In the genomic region with DNA sequence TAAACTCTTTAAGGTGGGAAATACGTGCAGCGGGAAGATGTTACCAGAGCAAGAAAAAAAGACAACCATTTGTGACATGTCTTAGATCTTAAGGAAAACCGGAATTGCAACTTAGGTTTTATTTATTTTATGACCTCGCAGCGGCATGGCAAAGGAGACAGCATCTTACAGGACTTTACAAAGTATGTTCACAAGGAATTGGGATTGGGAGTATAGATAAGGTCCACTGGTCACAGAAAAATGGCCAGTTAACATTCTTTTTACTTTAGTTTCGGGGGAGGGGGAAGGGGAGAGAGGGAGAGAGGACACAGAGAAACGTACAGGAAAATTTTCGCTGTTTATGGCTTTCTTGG, we compare ENCODE assay signal across 10 cellular contexts.
DNase-seq lines count a peak whose midpoint lies in the region; ATAC-seq, FAIRE-seq and TF ChIP-seq lines count a peak whose summit lies in the region.
"Had no signal": no experiment of that assay in that cellular context is flagged by ENCODE, and none has a peak within 500 bp of the region (broad histone marks: within the 10 kb centered on the region; RNA-seq: fewer than 3 reads in every experiment).

No MANE protein-coding gene starts in this region.

- no peaks in the 10 kb centered on the region for H3K36me3 ChIP-seq in K562 (ENCODE audit: control insufficient read depth, insufficient read depth, low read length)
- H3K36me3 ChIP-seq in subcutaneous abdominal adipose tissue (ENCODE audit: control insufficient read depth in 5 of 5, insufficient read depth in 5 of 5, low read length in 5 of 5), result no peaks in the 10 kb centered on the region

- intact Hi-C loops in K562 (cut with micrococcal nuclease), result no loop called here

- H3K9me1 ChIP-seq in K562 (ENCODE audit: control insufficient read depth, insufficient read depth, low read length), result no peaks in the 10 kb centered on the region

- no TSS peak for BruUV-seq in K562 (replicated peaks; lab: Mats Ljungman, UMichigan)

- POLR2A ChIA-PET in K562 (lab: Yijun Ruan, JAX), result no interaction called here

- FAIRE-seq in K562 (lab: Jason Lieb, UNC), result no peak

- H3K4me2 ChIP-seq in K562 (ENCODE audit: insufficient read depth, low read length), result peak overlapping the region; percentile 80

- no peaks in the 10 kb centered on the region for H3K27me3 ChIP-seq in K562 (ENCODE audit: control insufficient read depth in 2 of 2, insufficient read depth in 2 of 2, low read length in 2 of 2)
- H3K27me3 ChIP-seq in subcutaneous abdominal adipose tissue (ENCODE audit: control insufficient read depth in 5 of 5, insufficient read depth in 4 of 5, low read length in 5 of 5), result no peaks in the 10 kb centered on the region

- H3K27ac ChIP-seq in K562 (ENCODE audit: extremely low read depth, low read depth, low read length) (peak overlapping the region; percentile 48; the same call in 1 of the 3 replicates), subcutaneous abdominal adipose tissue (ENCODE audit: low read depth, low read length) (no peak overlapping the region)
- H3K27ac ChIP-seq: epithelial cell of prostate had no signal

- no peaks in the 10 kb centered on the region; a peak in 2 of 5 replicates for H3K4me1 ChIP-seq in K562 (replicated peaks in 1 of 2; ENCODE audit: control insufficient read depth in 2 of 2, insufficient read depth in 2 of 2, low read length in 2 of 2)
- H3K4me1 ChIP-seq in subcutaneous abdominal adipose tissue (ENCODE audit: control insufficient read depth in 5 of 5, insufficient read depth in 5 of 5, low read length in 5 of 5), result peaks cover 0 to 4% (median 0%) of the 10 kb centered on the region in 5 donors

- TF ChIP-seq RAD21 in K562 (CRISPR knock-in tag; conservative IDR thresholded peaks at IDR 0.05 in 1 of 2, IDR thresholded peaks at IDR 0.05 in 1 of 2), result no peak

- no peak for DNase-seq in HFF-Myc (ENCODE audit: extremely low read depth, low read depth)
- DNase-seq in K562 (ENCODE audit: extremely low read depth in 1 of 4, low spot score in 3 of 4), result peak in 1 of 4 experiments; percentile 7
- DNase-seq in left kidney (ENCODE audit: low read depth, low spot score), result peak; percentile 42
- no peak for DNase-seq in NOMO-1 treated with DMSO at 0.1 percent for 48 hours (lab: John Stamatoyannopoulos, UW; ENCODE audit: unreplicated experiment)
- no peak for DNase-seq in stimulated activated naive CD4-positive, alpha-beta T cell treated with Interleukin-2 at 50 U/mL for 16 hours (lab: John Stamatoyannopoulos, UW)
- DNase-seq in stimulated activated CD4-positive, alpha-beta T cell treated with anti-CD3 and anti-CD28 coated beads, Interleukin-4, amount 100 ng/mL, for 1 hour, result no peak
- DNase-seq: activated effector memory CD4-positive, alpha-beta T cell treated with Interleukin-2 at 50 U/mL for 16 hours; NCI-H226 had no signal

- peak overlapping the region; percentile 23; the same call in 1 of the 2 replicates for H3K4me3 ChIP-seq in HFF-Myc (replicated peaks; ENCODE audit: low read depth, low read length)
- peak overlapping the region; percentile 51 for H3K4me3 ChIP-seq in K562
- H3K4me3 ChIP-seq in subcutaneous abdominal adipose tissue (ENCODE audit: low read depth in 1 of 5, low read length in 5 of 5), result peak overlapping the region in 4 of 5 donors; percentile 45 to 79 (median 64)

- 20% methylated on average over 8 of the region's 8 CpGs for WGBS in K562 (ENCODE audit: insufficient coverage, low coverage, missing lambda C conversion rate)

- no peak; the same call in 2 of the 3 replicates for ATAC-seq in K562

- H2AFZ ChIP-seq in K562 (ENCODE audit: low read depth, low read length), result peak overlapping the region; percentile 95

- no peak for TF ChIP-seq EP300 in K562 (IDR thresholded peaks at IDR 0.05; ENCODE audit: low read length)

- H3K9me3 ChIP-seq in K562 (replicated peaks; ENCODE audit: control insufficient read depth, insufficient read depth, low read depth, low read length) (no peaks in the 10 kb centered on the region), subcutaneous abdominal adipose tissue (ENCODE audit: control insufficient read depth in 5 of 5, low read length in 5 of 5) (no peaks in the 10 kb centered on the region)

- no peak for TF ChIP-seq POLR2A in K562 (conservative IDR thresholded peaks at IDR 0.05)

- H4K20me1 ChIP-seq in K562 (replicated peaks; ENCODE audit: control insufficient read depth, insufficient read depth, low read length), result no peaks in the 10 kb centered on the region

- H3K79me2 ChIP-seq in K562 (ENCODE audit: control insufficient read depth, insufficient read depth, low read length), result no peaks in the 10 kb centered on the region

- CTCF ChIA-PET in K562 (lab: Yijun Ruan, JAX; ENCODE audit: low intra/inter-chr PET ratio), result no interaction called here

- no peak for TF ChIP-seq CTCF in HFF-Myc (IDR thresholded peaks at IDR 0.05; ENCODE audit: low read depth, low read length, missing control alignments)
- TF ChIP-seq CTCF in K562 (IDR thresholded peaks at IDR 0.05 in 2 of 3, conservative IDR thresholded peaks at IDR 0.05 in 1 of 3; ENCODE audit: insufficient read depth in 2 of 3, low read depth in 1 of 3, low read length in 3 of 3), result no peak

- in situ Hi-C loops in K562 (cut with MboI), result no loop called here

- H3K9ac ChIP-seq in K562 (ENCODE audit: insufficient read depth in 1 of 2, low read depth in 2 of 2, low read length in 2 of 2) (peak overlapping the region; percentile 65 to 85; a peak in 3 of 4 replicates), subcutaneous abdominal adipose tissue (ENCODE audit: low read length in 5 of 5) (no peak overlapping the region)

TF ChIP-seq in K562, 482 proteins besides CTCF, POLR2A, EP300 and RAD21 (continues in another document):
- TF ChIP-seq NKRF (IDR thresholded peaks at IDR 0.05; ENCODE audit: borderline replicate concordance) (no peak), ZNF212 (CRISPR knock-in tag; IDR thresholded peaks at IDR 0.05) (no peak), CBFA2T3 (IDR thresholded peaks at IDR 0.05) (no peak), JUND (IDR thresholded peaks at IDR 0.05; ENCODE audit: borderline replicate concordance, low read depth, low read length) (no peak), JUND (tag; IDR thresholded peaks at IDR 0.05; ENCODE audit: borderline replicate concordance, low read depth, low read length) (no peak), FOXK1 (CRISPR knock-in tag; IDR thresholded peaks at IDR 0.05; ENCODE audit: borderline replicate concordance) (no peak), ZNF696 (CRISPR knock-in tag; conservative IDR thresholded peaks at IDR 0.05) (no peak), SNRNP70 (optimal IDR thresholded peaks at IDR 0.05; ENCODE audit: low read depth, low read length) (no peak), PHB (CRISPR knock-in tag; IDR thresholded peaks at IDR 0.05) (no peak)
- TF ChIP-seq, protein P1, sequence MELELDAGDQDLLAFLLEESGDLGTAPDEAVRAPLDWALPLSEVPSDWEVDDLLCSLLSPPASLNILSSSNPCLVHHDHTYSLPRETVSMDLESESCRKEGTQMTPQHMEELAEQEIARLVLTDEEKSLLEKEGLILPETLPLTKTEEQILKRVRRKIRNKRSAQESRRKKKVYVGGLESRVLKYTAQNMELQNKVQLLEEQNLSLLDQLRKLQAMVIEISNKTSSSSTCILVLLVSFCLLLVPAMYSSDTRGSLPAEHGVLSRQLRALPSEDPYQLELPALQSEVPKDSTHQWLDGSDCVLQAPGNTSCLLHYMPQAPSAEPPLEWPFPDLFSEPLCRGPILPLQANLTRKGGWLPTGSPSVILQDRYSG (tag; conservative IDR thresholded peaks at IDR 0.05; ENCODE audit: low read depth), result no peak
- TF ChIP-seq, protein P2, sequence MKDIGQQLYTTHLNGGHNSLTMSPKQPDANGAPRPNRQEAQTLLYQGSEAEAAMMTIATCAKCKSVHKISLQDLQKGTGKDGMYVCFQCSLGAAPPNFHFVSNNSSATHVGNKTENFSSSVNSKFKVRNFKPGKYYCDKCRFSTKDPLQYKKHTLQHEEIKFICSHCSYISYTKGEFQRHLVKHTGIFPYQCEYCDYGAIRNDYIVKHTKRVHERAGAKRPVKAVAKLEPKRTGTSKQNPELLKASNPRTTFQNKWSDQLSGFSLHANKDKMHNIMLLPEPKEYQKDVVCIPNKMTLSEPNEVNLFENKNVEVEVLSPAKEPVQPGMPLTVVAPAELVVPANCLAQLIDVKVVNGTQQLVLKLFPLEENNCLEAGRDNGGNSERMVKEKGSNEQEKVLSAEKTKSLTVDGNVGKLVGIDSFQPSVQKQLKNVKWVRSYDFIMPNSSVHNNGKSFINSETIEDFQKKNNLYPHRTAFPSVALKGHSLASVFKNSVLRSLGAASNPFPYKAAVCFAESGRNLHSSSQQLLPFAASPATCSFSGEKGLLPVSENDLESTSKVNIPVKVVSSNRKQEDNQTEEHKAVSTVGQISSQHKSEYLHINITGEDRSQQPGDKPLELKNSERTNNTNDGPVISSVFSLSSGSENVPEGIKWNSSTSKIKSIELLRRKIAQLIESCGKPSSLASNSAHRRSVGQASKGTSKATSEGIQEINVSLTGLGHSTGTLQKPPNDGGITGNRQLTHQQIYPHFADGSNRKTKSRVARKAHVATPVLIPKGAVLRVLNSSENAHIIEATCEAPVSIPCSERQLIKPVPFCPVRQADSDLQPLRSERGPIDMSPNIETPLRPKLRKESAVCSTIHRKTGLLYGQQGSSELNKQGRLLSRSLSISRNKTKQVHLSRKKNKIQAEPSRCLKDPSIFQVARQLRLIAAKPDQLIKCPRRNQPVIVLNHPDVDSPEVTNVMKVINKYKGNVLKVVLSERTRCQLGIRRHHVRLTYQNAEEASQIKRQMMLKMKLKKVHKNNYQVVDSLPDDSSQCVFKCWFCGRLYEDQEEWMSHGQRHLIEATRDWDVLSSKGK (CRISPR knock-in tag; IDR thresholded peaks at IDR 0.05), result no peak

Comparison
In these comparisons a context has a peak if more than half of its experiments do, and no peak if none do; other contexts are left out.
1. H3K9ac ChIP-seq: peak in K562 (2 of 2); none in subcutaneous abdominal adipose tissue (0 of 5).
2. Peak in every context shown above with its lines, with median percentiles within 50 percentile points of each other: H3K4me3 ChIP-seq.